ENCODE assay signal across 1 cellular context in genomic region chr16:1422076-1422475, GRCh38.
TF ChIP-seq lines count a peak whose summit lies in the region.

No MANE protein-coding gene starts in this region.

TF ChIP-seq in HepG2, 621 proteins besides CTCF, POLR2A, EP300 and RAD21:
- TF ChIP-seq PITX1 (CRISPR knock-in tag; IDR thresholded peaks at IDR 0.05), result no peak
- TF ChIP-seq ZNF296 (CRISPR knock-in tag; conservative IDR thresholded peaks at IDR 0.05), result no peak
- no peak for TF ChIP-seq ZNF740 (CRISPR knock-in tag; IDR thresholded peaks at IDR 0.05)
- no peak for TF ChIP-seq FOXO1 (CRISPR knock-in tag; IDR thresholded peaks at IDR 0.05)
